25 cellular contexts compared by ENCODE assay signal in genomic region chr1:52167014-52167753, GRCh38.
"Had no signal": no experiment of that assay in that cellular context is flagged by ENCODE, and none has a peak within 500 bp of the region (broad histone marks: within the 10 kb centered on the region; RNA-seq: fewer than 3 reads in every experiment).

No MANE protein-coding gene starts in this region.

- ATAC-seq: activated CD8-positive, alpha-beta memory T cell treated with anti-CD3 and anti-CD28 coated beads, Interleukin-2, amount 10 ng/mL, durations not matched to agents 7 days and 5 days; activated T-cell treated with anti-CD3 and anti-CD28 coated beads, Interleukin-2, amount 50 U/mL, for 4 hours; T-helper 17 cell; WTC11 had no signal

- H3K9me3 ChIP-seq: SJSA1 had no signal

- H3K4me1 ChIP-seq: Peyer's patch, SJSA1 had no signal

- H3K27ac ChIP-seq: Peyer's patch, RWPE1, SJSA1 had no signal

- H3K27me3 ChIP-seq: Peyer's patch, SJSA1 had no signal

- H3K4me3 ChIP-seq: Peyer's patch, SJSA1 had no signal

- H3K36me3 ChIP-seq: Peyer's patch, SJSA1 had no signal

- DNase-seq: activated CD4-positive, alpha-beta T cell treated with anti-CD3 and anti-CD28 coated beads for 48 hours; activated CD4-positive, alpha-beta T cell treated with anti-CD3 and anti-CD28 coated beads, Interleukin-2, amount 50 U/mL, for 48 hours; activated CD4-positive, CD25-positive, alpha-beta regulatory T cell treated with anti-CD3 and anti-CD28 coated beads, Interleukin-2, amount 50 U/mL, for 72 hours; activated CD8-positive, alpha-beta memory T cell treated with anti-CD3 and anti-CD28 coated beads, Interleukin-2, amount 10 ng/mL, durations not matched to agents 7 days and 5 days; activated effector memory CD4-positive, alpha-beta T cell treated with anti-CD3 and anti-CD28 coated beads, Interleukin-2, amount 50 U/mL, for 16 hours; activated naive CD4-positive, alpha-beta T cell treated with Interleukin-2 at 50 U/mL for 16 hours; activated T-cell treated with anti-CD3 and anti-CD28 coated beads, Interleukin-2, amount 50 U/mL, for 4 hours; amygdala; KG1; NCI-H1048; NCI-H146; NCI-H187 treated with DMSO at 0.1 percent for 48 hours; NCI-H2081 treated with DMSO at 0.1 percent for 48 hours; NCI-H2227 treated with DMSO at 0.1 percent for 48 hours; NCI-H446 treated with DMSO at 0.1 percent for 48 hours; NCI-H526 treated with DMSO at 0.1 percent for 48 hours; NK-92 treated with Interleukin-12 subunit alpha and Interleukin-12 subunit beta, amount 100 ng/mL, for 24 hours; OCI-M1; Peyer's patch; SHP77; T-helper 17 cell; T-helper 9 cell had no signal
